16 cellular contexts compared by ENCODE assay signal in genomic region chr10:114472874-114473248, GRCh38.
DNase-seq lines count a peak whose midpoint lies in the region; ATAC-seq and TF ChIP-seq lines count a peak whose summit lies in the region.
"Had no signal": no experiment of that assay in that cellular context is flagged by ENCODE, and none has a peak within 500 bp of the region (broad histone marks: within the 10 kb centered on the region; RNA-seq: fewer than 3 reads in every experiment).

No MANE protein-coding gene starts in this region.

- H2AFZ ChIP-seq in SK-N-SH (ENCODE audit: low read depth), result no peak overlapping the region

- no peak for DNase-seq in activated CD8-positive, alpha-beta T cell treated with anti-CD3 and anti-CD28 coated beads for 36 hours
- DNase-seq in activated CD8-positive, alpha-beta T cell treated with anti-CD3 and anti-CD28 coated beads, Interleukin-2, amount 10 ng/mL, durations not matched to agents 7 days and 5 days, result no peak
- no peak for DNase-seq in activated effector memory CD4-positive, alpha-beta T cell treated with Interleukin-2 at 50 U/mL for 16 hours
- DNase-seq in AML-193 (lab: John Stamatoyannopoulos, UW) (no peak), SK-N-SH (no peak)
- DNase-seq: activated CD4-positive, alpha-beta T cell treated with anti-CD3 and anti-CD28 coated beads, Interleukin-2, amount 50 U/mL, for 1 hour; activated gamma-delta T cell treated with Interleukin-2 at 50 U/mL for 16 hours; DMS79 treated with DMSO at 0.1 percent for 48 hours; effector memory CD4-positive, alpha-beta T cell; mesenchymal stem cell; NCI-H1105; stimulated activated naive CD8-positive, alpha-beta T cell treated with anti-CD3 and anti-CD28 coated beads, Interleukin-15, amount 100 ng/mL, for 72 hours had no signal

- H3K4me3 Mint-ChIP-seq in activated CD8-positive, alpha-beta T cell treated with anti-CD3 and anti-CD28 coated beads for 36 hours, result no peak overlapping the region
- H3K4me3 Mint-ChIP-seq in activated CD8-positive, alpha-beta T cell treated with anti-CD3 and anti-CD28 coated beads, Interleukin-2, amount 10 ng/mL, durations not matched to agents 7 days and 5 days, result no peak overlapping the region
- no peak overlapping the region for H3K4me3 Mint-ChIP-seq in brain
- H3K4me3 Mint-ChIP-seq: stimulated activated naive CD8-positive, alpha-beta T cell treated with anti-CD3 and anti-CD28 coated beads, Interleukin-15, amount 100 ng/mL, for 72 hours had no signal

- no peak overlapping the region for H3K9ac ChIP-seq in HUES64 (ENCODE audit: low read depth, low read length)
- H3K9ac ChIP-seq in skeletal muscle tissue (ENCODE audit: low read depth in 1 of 3, low read length in 3 of 3), result no peak overlapping the region
- H3K9ac ChIP-seq in SK-N-SH, result no peak overlapping the region

- POLR2A ChIA-PET in activated CD8-positive, alpha-beta T cell treated with anti-CD3 and anti-CD28 coated beads for 36 hours (lab: Charles Lee), result interaction anchor here (1.0 to 2.1 kb wide), 2 partner anchors 11 to 51 kb away, joined by 3 to 6 read pairs; no protein-coding TSS in a partner anchor
- POLR2A ChIA-PET in activated CD8-positive, alpha-beta T cell treated with anti-CD3 and anti-CD28 coated beads, Interleukin-2, amount 10 ng/mL, durations not matched to agents 7 days and 5 days (lab: Charles Lee), result no interaction called here
- POLR2A ChIA-PET in SK-N-SH (lab: Yijun Ruan, JAX), result no interaction called here

- no peaks in the 10 kb centered on the region for H3K9me3 Mint-ChIP-seq in activated CD8-positive, alpha-beta T cell treated with anti-CD3 and anti-CD28 coated beads for 36 hours
- no peaks in the 10 kb centered on the region for H3K9me3 Mint-ChIP-seq in activated CD8-positive, alpha-beta T cell treated with anti-CD3 and anti-CD28 coated beads, Interleukin-2, amount 10 ng/mL, durations not matched to agents 7 days and 5 days (ENCODE audit: insufficient read depth)
- no peaks in the 10 kb centered on the region for H3K9me3 Mint-ChIP-seq in brain
- H3K9me3 Mint-ChIP-seq: stimulated activated naive CD8-positive, alpha-beta T cell treated with anti-CD3 and anti-CD28 coated beads, Interleukin-15, amount 100 ng/mL, for 72 hours had no signal

- intact Hi-C loops in activated CD8-positive, alpha-beta T cell treated with anti-CD3 and anti-CD28 coated beads for 36 hours (cut with micrococcal nuclease), result loop anchor here (10.0 kb wide), 2 partner anchors 222 to 312 kb away; no protein-coding TSS in a partner anchor

- no peak for TF ChIP-seq RAD21 in SK-N-SH (IDR thresholded peaks at IDR 0.05; ENCODE audit: low read length)

- H3K9me2 ChIP-seq in SK-N-SH, result no peaks in the 10 kb centered on the region

- H3K27me3 ChIP-seq in HUES64 (ENCODE audit: insufficient read depth, low read length) (no peaks in the 10 kb centered on the region), skeletal muscle tissue (ENCODE audit: control insufficient read depth in 3 of 3, insufficient read depth in 3 of 3, low read length in 3 of 3) (no peaks in the 10 kb centered on the region), SK-N-SH (ENCODE audit: insufficient read depth) (no peaks in the 10 kb centered on the region)

- H3K4me2 ChIP-seq in SK-N-SH, result no peak overlapping the region
- H3K4me2 ChIP-seq: smooth muscle cell had no signal

- H3K4me3 ChIP-seq in HUES64 (ENCODE audit: low read length), result no peak overlapping the region
- H3K4me3 ChIP-seq in skeletal muscle tissue (ENCODE audit: low read length in 3 of 3), result no peak overlapping the region
- H3K4me3 ChIP-seq in SK-N-SH (ENCODE audit: low read depth in 2 of 2, low read length in 1 of 2), result no peak overlapping the region
- H3K4me3 ChIP-seq: smooth muscle cell had no signal

- peaks cover 7% of the 10 kb centered on the region for H3K36me3 ChIP-seq in HUES64 (ENCODE audit: insufficient read depth, low read length)
- H3K36me3 ChIP-seq in skeletal muscle tissue (ENCODE audit: control insufficient read depth in 3 of 3, insufficient read depth in 3 of 3, low read length in 3 of 3), result peaks cover 0 to 4% (median 0%) of the 10 kb centered on the region in 3 donors
- H3K36me3 ChIP-seq in SK-N-SH (replicated peaks in 1 of 2; ENCODE audit: control insufficient read depth in 1 of 2, insufficient read depth in 2 of 2, low read length in 1 of 2), result no peaks in the 10 kb centered on the region

- H3K27ac ChIP-seq in HUES64 (ENCODE audit: low read depth, low read length) (0 out of 2 replicates have a peak overlapping the region, but pooled peaks have one; percentile 14), skeletal muscle tissue (ENCODE audit: low read depth, low read length) (peak overlapping the region; percentile 25), SK-N-SH (ENCODE audit: low read depth in 2 of 2, low read length in 1 of 2) (no peak overlapping the region)

- H3K36me3 Mint-ChIP-seq in activated CD8-positive, alpha-beta T cell treated with anti-CD3 and anti-CD28 coated beads for 36 hours (ENCODE audit: low read depth), result peaks cover 11% of the 10 kb centered on the region
- H3K36me3 Mint-ChIP-seq in activated CD8-positive, alpha-beta T cell treated with anti-CD3 and anti-CD28 coated beads, Interleukin-2, amount 10 ng/mL, durations not matched to agents 7 days and 5 days (ENCODE audit: low read depth), result peaks cover 13% of the 10 kb centered on the region
- peaks cover 19% of the 10 kb centered on the region for H3K36me3 Mint-ChIP-seq in brain

- TF ChIP-seq EP300 in SK-N-SH (IDR thresholded peaks at IDR 0.05; ENCODE audit: borderline replicate concordance in 1 of 2, low read depth in 1 of 2, low read length in 1 of 2), result no peak

- H3K9me3 ChIP-seq in HUES64 (ENCODE audit: insufficient read depth, low read depth, low read length) (no peaks in the 10 kb centered on the region), skeletal muscle tissue (ENCODE audit: control insufficient read depth in 3 of 3, low read length in 3 of 3) (no peaks in the 10 kb centered on the region), SK-N-SH (no peaks in the 10 kb centered on the region)

- H3K27ac Mint-ChIP-seq in activated CD8-positive, alpha-beta T cell treated with anti-CD3 and anti-CD28 coated beads for 36 hours, result peak overlapping the region; percentile 28
- H3K27ac Mint-ChIP-seq in activated CD8-positive, alpha-beta T cell treated with anti-CD3 and anti-CD28 coated beads, Interleukin-2, amount 10 ng/mL, durations not matched to agents 7 days and 5 days, result no peak overlapping the region
- H3K27ac Mint-ChIP-seq in brain, result peak overlapping the region in 3 of 5 experiments; percentile 2 to 53 (median 25)
- H3K27ac Mint-ChIP-seq: stimulated activated naive CD8-positive, alpha-beta T cell treated with anti-CD3 and anti-CD28 coated beads, Interleukin-15, amount 100 ng/mL, for 72 hours had no signal

- peaks cover 17% of the 10 kb centered on the region for H3K4me1 ChIP-seq in HUES64 (ENCODE audit: insufficient read depth, low read length)
- peaks cover 5 to 11% (median 11%) of the 10 kb centered on the region in 3 donors for H3K4me1 ChIP-seq in skeletal muscle tissue (ENCODE audit: control insufficient read depth in 3 of 3, insufficient read depth in 3 of 3, low read length in 3 of 3)
- H3K4me1 ChIP-seq in SK-N-SH (ENCODE audit: control insufficient read depth in 1 of 2, insufficient read depth in 2 of 2, low read depth in 1 of 2, low read length in 1 of 2), result no peaks in the 10 kb centered on the region

- no peaks in the 10 kb centered on the region for H4K20me1 ChIP-seq in SK-N-SH (ENCODE audit: insufficient read depth)

- WGBS in HUES64, result 90% methylated on average over 4 of the region's 4 CpGs
- WGBS in SK-N-SH (ENCODE audit: low lambda C conversion rate), result 95% methylated on average over 4 of the region's 4 CpGs

- CTCF ChIA-PET in activated CD8-positive, alpha-beta T cell treated with anti-CD3 and anti-CD28 coated beads for 36 hours (lab: Charles Lee), result interaction anchor here (0.6 to 6.7 kb wide), 11 partner anchors 9 to 222 kb away, joined by 3 to 133 read pairs (median 28); no protein-coding TSS in a partner anchor
- CTCF ChIA-PET in activated CD8-positive, alpha-beta T cell treated with anti-CD3 and anti-CD28 coated beads, Interleukin-2, amount 10 ng/mL, durations not matched to agents 7 days and 5 days (lab: Charles Lee), result interaction anchor here (2.0 to 7.6 kb wide), 10 partner anchors 14 to 312 kb away, joined by 8 to 128 read pairs (median 28); no protein-coding TSS in a partner anchor
- CTCF ChIA-PET in SK-N-SH (lab: Yijun Ruan, JAX), result interaction anchor here (0.6 to 7.6 kb wide), 9 partner anchors 9 to 904 kb away, joined by 3 to 110 read pairs (median 5); no protein-coding TSS in a partner anchor

- TF ChIP-seq CTCF in activated CD8-positive, alpha-beta T cell treated with anti-CD3 and anti-CD28 coated beads for 36 hours (IDR thresholded peaks at IDR 0.05), result no peak
- TF ChIP-seq CTCF in brain (conservative IDR thresholded peaks at IDR 0.05) (no peak), SK-N-SH (IDR thresholded peaks at IDR 0.05) (no peak)

- no peak for ATAC-seq in activated CD8-positive, alpha-beta T cell treated with anti-CD3 and anti-CD28 coated beads for 36 hours
- ATAC-seq in activated CD8-positive, alpha-beta T cell treated with anti-CD3 and anti-CD28 coated beads, Interleukin-2, amount 10 ng/mL, durations not matched to agents 7 days and 5 days, result no peak
- ATAC-seq: stimulated activated naive CD8-positive, alpha-beta T cell treated with anti-CD3 and anti-CD28 coated beads, Interleukin-15, amount 100 ng/mL, for 72 hours had no signal

- H3F3A ChIP-seq in SK-N-SH (replicated peaks; ENCODE audit: insufficient read depth), result peaks cover 2% of the 10 kb centered on the region

- H3K79me2 ChIP-seq in SK-N-SH (ENCODE audit: insufficient read depth), result no peaks in the 10 kb centered on the region

- H3K27me3 Mint-ChIP-seq in activated CD8-positive, alpha-beta T cell treated with anti-CD3 and anti-CD28 coated beads for 36 hours, result no peaks in the 10 kb centered on the region
- H3K27me3 Mint-ChIP-seq in activated CD8-positive, alpha-beta T cell treated with anti-CD3 and anti-CD28 coated beads, Interleukin-2, amount 10 ng/mL, durations not matched to agents 7 days and 5 days (ENCODE audit: low read depth), result no peaks in the 10 kb centered on the region
- H3K27me3 Mint-ChIP-seq in brain, result peaks cover 26% of the 10 kb centered on the region
- H3K27me3 Mint-ChIP-seq: stimulated activated naive CD8-positive, alpha-beta T cell treated with anti-CD3 and anti-CD28 coated beads, Interleukin-15, amount 100 ng/mL, for 72 hours had no signal

- H3K4me1 Mint-ChIP-seq in activated CD8-positive, alpha-beta T cell treated with anti-CD3 and anti-CD28 coated beads for 36 hours (ENCODE audit: low read depth), result peaks cover 33% of the 10 kb centered on the region
- peaks cover 16% of the 10 kb centered on the region for H3K4me1 Mint-ChIP-seq in activated CD8-positive, alpha-beta T cell treated with anti-CD3 and anti-CD28 coated beads, Interleukin-2, amount 10 ng/mL, durations not matched to agents 7 days and 5 days (ENCODE audit: low read depth)
- peaks cover 8% of the 10 kb centered on the region for H3K4me1 Mint-ChIP-seq in brain

TF ChIP-seq in SK-N-SH, 30 proteins besides CTCF, POLR2A, EP300 and RAD21 (continues in another document):
- TF ChIP-seq EZH2phosphoT487 (IDR thresholded peaks at IDR 0.05; ENCODE audit: borderline replicate concordance, low read depth) (no peak), NFIC (IDR thresholded peaks at IDR 0.05; ENCODE audit: borderline replicate concordance) (no peak), GABPA (IDR thresholded peaks at IDR 0.05; ENCODE audit: low read depth) (no peak), RFX5 (IDR thresholded peaks at IDR 0.05; ENCODE audit: low read length) (no peak), TCF12 (IDR thresholded peaks at IDR 0.05) (no peak)

Comparison
In these comparisons a context has a peak if more than half of its experiments do, and no peak if none do; other contexts are left out.
1. H3K27ac ChIP-seq: peak in HUES64 (single experiment) and skeletal muscle tissue (single experiment); none in SK-N-SH (0 of 2).